9 cellular contexts compared by ENCODE assay signal in the genomic region with DNA sequence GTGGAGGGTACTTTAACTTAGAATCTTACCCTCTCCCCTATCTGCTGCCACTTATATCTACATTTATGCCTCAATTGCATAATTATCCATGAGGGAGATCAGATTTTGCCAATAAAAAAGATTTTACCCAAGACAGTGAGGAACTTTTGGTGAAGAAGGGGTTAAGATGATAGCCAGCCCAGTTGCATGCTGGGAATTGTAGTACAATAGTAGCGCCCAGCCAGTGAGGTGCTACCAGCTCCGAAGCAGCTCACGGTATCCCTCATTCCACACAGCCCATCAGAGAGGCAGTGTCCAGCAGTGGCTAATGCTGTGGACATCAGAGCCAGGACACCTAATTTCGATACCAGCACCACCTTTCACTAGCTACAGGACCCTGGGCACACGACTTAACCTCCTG. TPM values are rescaled to one million over a fixed set of nuclear protein-coding genes. Genes with fewer than 3 reads are reported as not detected.
A peak's percentile ranks its signal among the peaks of the same experiment; 100 is the strongest.
DNase-seq lines count a peak whose midpoint lies in the region; ATAC-seq and TF ChIP-seq lines count a peak whose summit lies in the region.
"Had no signal": no experiment of that assay in that cellular context is flagged by ENCODE, and none has a peak within 500 bp of the region (broad histone marks: within the 10 kb centered on the region; RNA-seq: fewer than 3 reads in every experiment).

No MANE protein-coding gene starts in this region.

- H3K36me3 ChIP-seq in Peyer's patch, result no peaks in the 10 kb centered on the region

- H3K9me3 ChIP-seq in Peyer's patch, result no peaks in the 10 kb centered on the region

- TF ChIP-seq POLR2A in Peyer's patch (IDR thresholded peaks at IDR 0.05), result no peak

- H3K27me3 ChIP-seq in Peyer's patch, result no peaks in the 10 kb centered on the region

- H3K4me1 ChIP-seq in Peyer's patch, result peaks cover 0 to 14% (median 0%) of the 10 kb centered on the region in 4 donors

- TF ChIP-seq CTCF in Peyer's patch (IDR thresholded peaks at IDR 0.05), result no peak

- ATAC-seq in HG03159 (IDR thresholded peaks at IDR 0.05; ENCODE audit: unreplicated experiment), result no peak

- peak overlapping the region in 3 of 4 donors; percentile 5 to 25 (median 12) for H3K4me3 ChIP-seq in Peyer's patch
- H3K4me3 ChIP-seq: lung had no signal

- DNase-seq in DMS 273 (lab: John Stamatoyannopoulos, UW; ENCODE audit: unreplicated experiment), result peak; percentile 47
- no peak for DNase-seq in DMS 273 treated with DMSO at 0.1 percent for 48 hours (lab: John Stamatoyannopoulos, UW)
- DNase-seq in Peyer's patch, result peak in 1 of 3 donors; percentile 58
- DNase-seq in fibroblast of peridontal ligament (ENCODE audit: extremely low read depth), result peak; percentile 24
- peak; percentile 48 for DNase-seq in retina
- no peak for DNase-seq in epidermal melanocyte (ENCODE audit: insufficient read length, low spot score)
- no peak for DNase-seq in DMS79 treated with DMSO at 0.1 percent for 48 hours (lab: John Stamatoyannopoulos, UW)

- no peak overlapping the region for H3K27ac ChIP-seq in Peyer's patch

RNA-seq across cellular contexts. Expression of a gene that starts 5.9 kb away (rescaled TPM):
- total RNA-seq in Peyer's patch, result 1 to 10 TPM in 2 of 4 donors, not detected in 2; 1.1 to 1.9 TPM

RNA-seq across cellular contexts. Expression of a gene that starts 49.4 kb away (rescaled TPM):
- 10 to 100 TPM; 10.6 to 20.8 (median 15.4) TPM for total RNA-seq in Peyer's patch

Comparison
In these comparisons a context has a peak if more than half of its experiments do, and no peak if none do; other contexts are left out.
1. DNase-seq: peak in DMS 273 (single experiment), fibroblast of peridontal ligament (single experiment) and retina (single experiment); none in DMS 273 treated with DMSO at 0.1 percent for 48 hours (single experiment), epidermal melanocyte (single experiment) and DMS79 treated with DMSO at 0.1 percent for 48 hours (single experiment).